Comparison of ENCODE assay signal across 25 cellular contexts in genomic region chr2:134738150-134738865, GRCh38. TPM values are rescaled to one million over a fixed set of nuclear protein-coding genes. Genes with fewer than 3 reads are reported as not detected.
A peak's percentile ranks its signal among the peaks of the same experiment; 100 is the strongest.
DNase-seq lines count a peak whose midpoint lies in the region; ATAC-seq and TF ChIP-seq lines count a peak whose summit lies in the region.
"Had no signal": no experiment of that assay in that cellular context is flagged by ENCODE, and none has a peak within 500 bp of the region (broad histone marks: within the 10 kb centered on the region; RNA-seq: fewer than 3 reads in every experiment).

No MANE protein-coding gene starts in this region.

- DNase-seq in Right ventricle myocardium superior, result no peak
- no peak for DNase-seq in right cardiac atrium
- DNase-seq in fibroblast of the aortic adventitia (ENCODE audit: low read depth), result peak; percentile 47
- DNase-seq in upper lobe of right lung, result no peak
- DNase-seq in posterior vena cava (ENCODE audit: low spot score), result no peak
- DNase-seq in HT-29 (ENCODE audit: low spot score), result no peak
- no peak for DNase-seq in H4 (ENCODE audit: low spot score)
- DNase-seq: activated CD8-positive, alpha-beta T cell treated with anti-CD3 and anti-CD28 coated beads, Interleukin-2, amount 10 ng/mL, durations not matched to agents 7 days and 5 days; activated naive CD4-positive, alpha-beta T cell treated with anti-CD3 and anti-CD28 coated beads for 36 hours; activated T-cell treated with anti-CD3 and anti-CD28 coated beads, Interleukin-2, amount 50 U/mL, for 4 hours; BE2C; Calu3; cerebellar nuclear complex; effector memory CD8-positive, alpha-beta T cell; Kasumi-1; NCI-H1092; NCI-H446; RPMI8226; SK-N-SH; stimulated activated CD4-positive, alpha-beta T cell treated with anti-CD3 and anti-CD28 coated beads, Interleukin-12 subunit alpha, Interleukin-12 subunit beta, amount 100 ng/mL, for 4 hours; T-helper 9 cell; uterus had no signal

- H3K27ac ChIP-seq in right cardiac atrium (ENCODE audit: low read length) (no peak overlapping the region), SU-DHL-6 (ENCODE audit: low read depth, low read length) (peak overlapping the region; percentile 94), upper lobe of right lung (no peak overlapping the region)
- H3K27ac ChIP-seq: uterus had no signal

- no peaks in the 10 kb centered on the region for H3K79me2 ChIP-seq in SU-DHL-6 (ENCODE audit: insufficient read depth, low read length)

- H3K36me3 ChIP-seq in SU-DHL-6 (ENCODE audit: low read length) (no peaks in the 10 kb centered on the region), upper lobe of right lung (no peaks in the 10 kb centered on the region)
- H3K36me3 ChIP-seq: BE2C, uterus had no signal

- H3K9ac ChIP-seq in SU-DHL-6 (ENCODE audit: low read length), result peak overlapping the region; percentile 51
- H3K9ac ChIP-seq: SK-N-SH had no signal

- WGBS in right cardiac atrium, result 76% methylated on average over 2 of the region's 2 CpGs

- ATAC-seq in Right ventricle myocardium superior (ENCODE audit: poor library complexity) (peak; percentile 51), right cardiac atrium (no peak), upper lobe of right lung (peak; percentile 34)
- ATAC-seq: activated CD8-positive, alpha-beta T cell treated with anti-CD3 and anti-CD28 coated beads, Interleukin-2, amount 10 ng/mL, durations not matched to agents 7 days and 5 days; activated T-cell treated with anti-CD3 and anti-CD28 coated beads, Interleukin-2, amount 50 U/mL, for 4 hours; left lobe of liver; WTC11 had no signal

- intact Hi-C loops in Right ventricle myocardium superior (cut with DNase I), result no loop called here
- intact Hi-C loops in right cardiac atrium (cut with DNase I), result no loop called here
- intact Hi-C loops in upper lobe of right lung (cut with DNase I), result no loop called here
- intact Hi-C loops in posterior vena cava (cut with DNase I), result no loop called here

- H3K27me3 ChIP-seq in right cardiac atrium (ENCODE audit: control insufficient read depth, insufficient read depth) (no peaks in the 10 kb centered on the region), SU-DHL-6 (ENCODE audit: low read length) (no peaks in the 10 kb centered on the region), upper lobe of right lung (no peaks in the 10 kb centered on the region)
- H3K27me3 ChIP-seq: BE2C, uterus had no signal

- no peaks in the 10 kb centered on the region for H4K20me1 ChIP-seq in SU-DHL-6 (ENCODE audit: low read depth, low read length)

- peaks cover 48% of the 10 kb centered on the region for H3F3A ChIP-seq in SU-DHL-6 (ENCODE audit: insufficient read depth)

- no peaks in the 10 kb centered on the region for H3K9me3 ChIP-seq in right cardiac atrium (ENCODE audit: control insufficient read depth, low read length)
- H3K9me3 ChIP-seq in SU-DHL-6 (ENCODE audit: insufficient read depth, low read length), result no peaks in the 10 kb centered on the region
- H3K9me3 ChIP-seq in upper lobe of right lung, result no peaks in the 10 kb centered on the region
- H3K9me3 ChIP-seq: BE2C, SK-N-SH, uterus had no signal

- TF ChIP-seq CTCF in SU-DHL-6 (IDR thresholded peaks at IDR 0.05; ENCODE audit: insufficient read depth, low read length, poor library complexity, severe bottlenecking) (no peak), fibroblast of the aortic adventitia (IDR thresholded peaks at IDR 0.05; ENCODE audit: insufficient read depth, low read length) (no peak), upper lobe of right lung (IDR thresholded peaks at IDR 0.05) (no peak)

- H2AFZ ChIP-seq in SU-DHL-6 (ENCODE audit: low read depth, low read length, severe bottlenecking), result peak overlapping the region; percentile 60

- no peaks in the 10 kb centered on the region for H3K9me2 ChIP-seq in SU-DHL-6 (replicated peaks; ENCODE audit: insufficient read depth, low read length)
- H3K9me2 ChIP-seq: SK-N-SH had no signal

- no peaks in the 10 kb centered on the region for H3K4me1 ChIP-seq in right cardiac atrium (ENCODE audit: control insufficient read depth, insufficient read depth, low read length)
- H3K4me1 ChIP-seq in upper lobe of right lung, result peaks cover 7% of the 10 kb centered on the region
- H3K4me1 ChIP-seq: BE2C, uterus had no signal

- H3K4me2 ChIP-seq in SU-DHL-6 (ENCODE audit: low read depth, low read length, poor library complexity, severe bottlenecking), result peak overlapping the region; percentile 58
- H3K4me2 ChIP-seq: SK-N-SH had no signal

- H3K4me3 ChIP-seq in right cardiac atrium (ENCODE audit: low read length), result no peak overlapping the region
- H3K4me3 ChIP-seq in SU-DHL-6 (ENCODE audit: insufficient read depth, low read length, poor library complexity, severe bottlenecking), result peak overlapping the region; percentile 7
- no peak overlapping the region for H3K4me3 ChIP-seq in fibroblast of the aortic adventitia (ENCODE audit: low read depth, low read length)
- no peak overlapping the region for H3K4me3 ChIP-seq in upper lobe of right lung
- H3K4me3 ChIP-seq: uterus had no signal

RNA-seq across cellular contexts. Expression of gene TMEM163, which starts 19.5 kb away (rescaled TPM):
- total RNA-seq in Right ventricle myocardium superior, result 0.38 TPM
- total RNA-seq in right cardiac atrium, result 1 to 10 TPM; 3.3 to 6.8 (median 4.5) TPM
- 7.1 TPM for polyA plus RNA-seq in right cardiac atrium
- total RNA-seq in fibroblast of the aortic adventitia (ENCODE audit: low replicate concordance), result not detected in 2 replicates
- total RNA-seq in upper lobe of right lung, result 34.6 TPM
- under 1 TPM; 0.19 to 0.24 TPM for total RNA-seq in posterior vena cava
- not detected in 2 replicates for total RNA-seq in HT-29 (2014; rRNA removed; shearing (Covaris generic))
- not detected in 2 replicates for total RNA-seq in H4 (2014; rRNA removed; shearing (Covaris generic))
- total RNA-seq: activated naive CD4-positive, alpha-beta T cell treated with anti-CD3 and anti-CD28 coated beads for 36 hours had no signal
- polyA plus RNA-seq: SK-N-SH had no signal

Comparison
In these comparisons a context has a peak if more than half of its experiments do, and no peak if none do; other contexts are left out.
1. ATAC-seq: peak in Right ventricle myocardium superior (single experiment) and upper lobe of right lung (single experiment); none in right cardiac atrium (0 of 2).